Comparison of ENCODE assay signal across 17 cellular contexts in genomic region chr14:100150932-100151587, GRCh38. TPM values are rescaled to one million over a fixed set of nuclear protein-coding genes. Genes with fewer than 3 reads are reported as not detected.
DNase-seq lines count a peak whose midpoint lies in the region; ATAC-seq, FAIRE-seq and TF ChIP-seq lines count a peak whose summit lies in the region.
"Had no signal": no experiment of that assay in that cellular context is flagged by ENCODE, and none has a peak within 500 bp of the region (broad histone marks: within the 10 kb centered on the region; RNA-seq: fewer than 3 reads in every experiment).

No MANE protein-coding gene starts in this region.

- H3K9me3 ChIP-seq in small intestine (ENCODE audit: control insufficient read depth, low read depth) = peaks cover 3% of the 10 kb centered on the region
- H3K9me3 ChIP-seq: adrenal gland had no signal

- H3K27ac ChIP-seq in VCaP = peak overlapping the region; percentile 99
- no peak overlapping the region for H3K27ac ChIP-seq in foreskin keratinocyte
- peak overlapping the region; percentile 68 to 71 for H3K27ac ChIP-seq in small intestine (ENCODE audit: low read depth in 1 of 2, low read length in 1 of 2)
- H3K27ac ChIP-seq: adrenal gland, left ventricle myocardium inferior, tibial artery had no signal

- WGBS in small intestine, 3 donors = 29 to 65% (median 47%) methylated on average over 12 of the region's 12 CpGs

- FAIRE-seq in small intestine (lab: Jason Lieb, UNC) = no peak

- H3K4me1 ChIP-seq in foreskin keratinocyte = peaks cover 10% of the 10 kb centered on the region
- H3K4me1 ChIP-seq in small intestine (ENCODE audit: control insufficient read depth in 2 of 2, insufficient read depth in 1 of 2, low read depth in 1 of 2, low read length in 1 of 2) = peaks cover 0 to 30% of the 10 kb centered on the region in 2 donors
- H3K4me1 ChIP-seq: adrenal gland had no signal

- TF ChIP-seq CTCF in VCaP (conservative IDR thresholded peaks at IDR 0.05) (no peak), foreskin keratinocyte (conservative IDR thresholded peaks at IDR 0.05) (peak; percentile 38)

- H3K27me3 ChIP-seq in foreskin keratinocyte = peaks cover 16% of the 10 kb centered on the region
- no peaks in the 10 kb centered on the region for H3K27me3 ChIP-seq in small intestine (ENCODE audit: control insufficient read depth in 2 of 2, insufficient read depth in 2 of 2, low read length in 2 of 2)
- H3K27me3 ChIP-seq: adrenal gland had no signal

- H3K36me3 ChIP-seq in small intestine (ENCODE audit: control insufficient read depth in 2 of 2, insufficient read depth in 2 of 2, low read length in 2 of 2) = no peaks in the 10 kb centered on the region
- H3K36me3 ChIP-seq: adrenal gland, left ventricle myocardium inferior, tibial artery had no signal

- DNase-seq in HPDE6-E6E7 (ENCODE audit: extremely low spot score) (peak; percentile 50), foreskin keratinocyte (peak; percentile 31 to 68), small intestine (peak; percentile 51), NCI-H1417 treated with DMSO at 0.1 percent for 48 hours (lab: John Stamatoyannopoulos, UW) (no peak), NCI-H226 (no peak)
- DNase-seq: activated CD4-positive, alpha-beta T cell treated with anti-CD3 and anti-CD28 coated beads for 4 hours; adrenal gland; Caco-2; caudate nucleus; left ventricle myocardium inferior; NCI-H774; stimulated activated CD4-positive, alpha-beta T cell treated with anti-CD3 and anti-CD28 coated beads, Interleukin-15, amount 100 ng/mL, for 24 hours; tibial artery had no signal

- ATAC-seq in foreskin keratinocyte (peak; percentile 26), HG03196 (IDR thresholded peaks at IDR 0.05; ENCODE audit: unreplicated experiment) (no peak)
- ATAC-seq: right cardiac atrium had no signal

- no peak overlapping the region for H3K4me3 ChIP-seq in small intestine (ENCODE audit: low read depth in 1 of 2, low read length in 2 of 2)
- H3K4me3 ChIP-seq: adrenal gland, left ventricle myocardium inferior, tibial artery had no signal

RNA-seq across cellular contexts. Expression of gene DEGS2, which starts 8.4 kb away (rescaled TPM):
- 0.07 TPM in 1 of 2 replicates, not detected in the other for total RNA-seq in foreskin keratinocyte
- polyA plus RNA-seq in foreskin keratinocyte = 0.04 and 0.14 TPM in 2 replicates
- 10 to 100 TPM; 16.1 to 47.0 (median 19.7) TPM for polyA plus RNA-seq in small intestine
- total RNA-seq: left ventricle myocardium inferior had no signal
- polyA plus RNA-seq: fibroblast of lung had no signal

Comparison
In these comparisons a context has a peak if more than half of its experiments do, and no peak if none do; other contexts are left out.
1. DNase-seq: peak in HPDE6-E6E7 (single experiment), foreskin keratinocyte (2 of 2) and small intestine (single experiment); none in NCI-H1417 treated with DMSO at 0.1 percent for 48 hours (single experiment) and NCI-H226 (single experiment).
2. RNA of gene DEGS2, which starts 8.4 kb away (polyA plus RNA-seq): 16.1 to 47.0 TPM in small intestine; 0.04 to 0.14 TPM in foreskin keratinocyte; every median in the first group is over 10 times any median in the second.